In genomic region chr10:100468322-100468721, GRCh38 we compare ENCODE assay signal across 11 cellular contexts. TPM values are rescaled to one million over a fixed set of nuclear protein-coding genes. Genes with fewer than 3 reads are reported as not detected.
"Had no signal": no experiment of that assay in that cellular context is flagged by ENCODE, and none has a peak within 500 bp of the region (broad histone marks: within the 10 kb centered on the region; RNA-seq: fewer than 3 reads in every experiment).

No MANE protein-coding gene starts in this region.

- H3K9me3 Mint-ChIP-seq: H9, HFFc6 had no signal

- H3K9ac ChIP-seq: GM23248 had no signal

- H3K4me1 ChIP-seq: HAP-1 had no signal

- H3K4me3 Mint-ChIP-seq: H9, HFFc6 had no signal

- H3K27ac Mint-ChIP-seq: H9, HFFc6 had no signal

- H2AFZ ChIP-seq: GM23248 had no signal

- H3K27ac ChIP-seq: GM23248 had no signal

- ATAC-seq: HCT116 had no signal

- H3K9me3 ChIP-seq: HAP-1 had no signal

- DNase-seq: GOT3, H7, H9, HCEC 1CT, HFFc6 had no signal

- FAIRE-seq: H1, H54 had no signal

- H3K36me3 ChIP-seq: HAP-1 had no signal

- H3K4me3 ChIP-seq: GM23248, HAP-1 had no signal

RNA-seq across cellular contexts. Expression of gene WNT8B, which starts 5.5 kb away (rescaled TPM):
- total RNA-seq: GM23248, H4, H9, HFFc6 had no signal
- polyA plus RNA-seq: GM23248 had no signal
